22 cellular contexts compared by ENCODE assay signal in genomic region chr16:52543654-52544053, GRCh38. TPM values are rescaled to one million over a fixed set of nuclear protein-coding genes. Genes with fewer than 3 reads are reported as not detected.
DNase-seq lines count a peak whose midpoint lies in the region; ATAC-seq and TF ChIP-seq lines count a peak whose summit lies in the region.
"Had no signal": no experiment of that assay in that cellular context is flagged by ENCODE, and none has a peak within 500 bp of the region (broad histone marks: within the 10 kb centered on the region; RNA-seq: fewer than 3 reads in every experiment).

No MANE protein-coding gene starts in this region.

- DNase-seq in GM23338 (ENCODE audit: low spot score) (no peak), left lobe of liver (ENCODE audit: low spot score) (no peak), progenitor cell of endocrine pancreas (ENCODE audit: low spot score, unreplicated experiment) (no peak), mucosa of gallbladder (ENCODE audit: low spot score) (no peak), DMS153 (lab: John Stamatoyannopoulos, UW) (no peak), NCI-H2029 (lab: John Stamatoyannopoulos, UW) (no peak), putamen (ENCODE audit: low spot score) (no peak)
- DNase-seq: ACHN; CD4-positive, CD25-positive, alpha-beta regulatory T cell; DMS79; NCI-H1092 treated with DMSO at 0.1 percent for 48 hours; NCI-H1694 treated with DMSO at 0.1 percent for 48 hours; NCI-H2171 treated with DMSO at 0.1 percent for 48 hours; NCI-H524; RPMI8226 had no signal

- ATAC-seq in GM23338 = no peak
- peak; percentile 7 for ATAC-seq in left lobe of liver
- ATAC-seq: GM12878, K562 had no signal

- H3K9me2 ChIP-seq in GM23338 (ENCODE audit: insufficient read depth) = 0 out of 2 replicates have a peak, but pooled peaks cover 13% of the 10 kb centered on the region

- H3K36me3 Mint-ChIP-seq in GM23338 (ENCODE audit: low read depth) = peaks cover 13% of the 10 kb centered on the region; the same call in 2 of the 3 replicates
- H3K36me3 Mint-ChIP-seq in brain = peaks cover 28% of the 10 kb centered on the region
- peaks cover 21% of the 10 kb centered on the region for H3K36me3 Mint-ChIP-seq in progenitor cell of endocrine pancreas (ENCODE audit: insufficient read depth)
- H3K36me3 Mint-ChIP-seq: CD4-positive, CD25-positive, alpha-beta regulatory T cell had no signal

- H3K4me3 Mint-ChIP-seq in GM23338 = peak overlapping the region; percentile 22
- peak overlapping the region; percentile 79 to 97 (median 92) for H3K4me3 Mint-ChIP-seq in brain
- peak overlapping the region; percentile 98 for H3K4me3 Mint-ChIP-seq in progenitor cell of endocrine pancreas (ENCODE audit: low read depth)
- H3K4me3 Mint-ChIP-seq: CD4-positive, CD25-positive, alpha-beta regulatory T cell had no signal

- no peak for TF ChIP-seq CTCF in GM23338 (conservative IDR thresholded peaks at IDR 0.05; ENCODE audit: low read depth in 2 of 2)
- TF ChIP-seq CTCF in brain (conservative IDR thresholded peaks at IDR 0.05) = no peak
- TF ChIP-seq CTCF in progenitor cell of endocrine pancreas (IDR thresholded peaks at IDR 0.05; ENCODE audit: unreplicated experiment) = no peak

- peaks cover 6% of the 10 kb centered on the region for H4K20me1 ChIP-seq in GM23338 (replicated peaks; ENCODE audit: insufficient read depth)

- no peaks in the 10 kb centered on the region for H3K36me3 ChIP-seq in GM23338 (ENCODE audit: insufficient read depth)
- H3K36me3 ChIP-seq: SJSA1 had no signal

- peaks cover 34% of the 10 kb centered on the region for H3K4me1 Mint-ChIP-seq in GM23338
- H3K4me1 Mint-ChIP-seq in brain = peaks cover 62% of the 10 kb centered on the region
- peaks cover 46% of the 10 kb centered on the region for H3K4me1 Mint-ChIP-seq in progenitor cell of endocrine pancreas (ENCODE audit: low read depth)

- H3K4me3 ChIP-seq in GM23338 = no peak overlapping the region
- H3K4me3 ChIP-seq: GM12878, K562, SJSA1 had no signal

- H3K27ac Mint-ChIP-seq in GM23338 (no peak overlapping the region), brain (peak overlapping the region; percentile 0 to 91 (median 37)), progenitor cell of endocrine pancreas (no peak overlapping the region)
- H3K27ac Mint-ChIP-seq: CD4-positive, CD25-positive, alpha-beta regulatory T cell had no signal

- H3K9me3 Mint-ChIP-seq in GM23338 (no peaks in the 10 kb centered on the region), brain (no peaks in the 10 kb centered on the region), progenitor cell of endocrine pancreas (ENCODE audit: low read depth) (no peaks in the 10 kb centered on the region)

- H3F3A ChIP-seq in GM23338 (replicated peaks; ENCODE audit: low read depth) = peaks cover 7% of the 10 kb centered on the region; the same call in 1 of the 2 replicates

- H3K27ac ChIP-seq in GM23338 (ENCODE audit: low read depth) = no peak overlapping the region
- H3K27ac ChIP-seq: SJSA1 had no signal

- peaks cover 28% of the 10 kb centered on the region for H3K27me3 ChIP-seq in GM23338 (ENCODE audit: insufficient read depth)

- peak overlapping the region; percentile 98 for H3K4me2 ChIP-seq in GM23338

- H3K79me2 ChIP-seq in GM23338 (replicated peaks; ENCODE audit: insufficient read depth) = peaks cover 76% of the 10 kb centered on the region

- peaks cover 27% of the 10 kb centered on the region for H3K4me1 ChIP-seq in GM23338 (ENCODE audit: insufficient read depth)
- H3K4me1 ChIP-seq: SJSA1 had no signal

- H2AFZ ChIP-seq in GM23338 = no peak overlapping the region

- H3K27me3 Mint-ChIP-seq in GM23338 (ENCODE audit: insufficient read depth, low read depth, poor library complexity) = peaks cover 15% of the 10 kb centered on the region
- peaks cover 12% of the 10 kb centered on the region for H3K27me3 Mint-ChIP-seq in brain
- no peaks in the 10 kb centered on the region for H3K27me3 Mint-ChIP-seq in progenitor cell of endocrine pancreas

TF ChIP-seq in GM23338, 12 proteins besides CTCF, POLR2A, EP300 and RAD21 (continues in another document):
- TF ChIP-seq ZNF462 (CRISPR knock-in tag; IDR thresholded peaks at IDR 0.05) = no peak
- no peak for TF ChIP-seq EZH2phosphoT487 (IDR thresholded peaks at IDR 0.05; ENCODE audit: unreplicated experiment)
- TF ChIP-seq EZH2 (IDR thresholded peaks at IDR 0.05; ENCODE audit: low read depth, unreplicated experiment) = no peak
- TF ChIP-seq ZNF331 (CRISPR knock-in tag; IDR thresholded peaks at IDR 0.05; ENCODE audit: low read depth) = no peak
- no peak for TF ChIP-seq ETS1 (IDR thresholded peaks at IDR 0.05)
- no peak for TF ChIP-seq CREB1 (CRISPR knock-in tag; IDR thresholded peaks at IDR 0.05; ENCODE audit: low read depth)
- TF ChIP-seq POLR2AphosphoS5 (IDR thresholded peaks at IDR 0.05; ENCODE audit: low read depth) = no peak
- TF ChIP-seq STAT1 (IDR thresholded peaks at IDR 0.05; ENCODE audit: unreplicated experiment) = no peak
- no peak for TF ChIP-seq JUNB (IDR thresholded peaks at IDR 0.05; ENCODE audit: unreplicated experiment)
- TF ChIP-seq NANOG (IDR thresholded peaks at IDR 0.05; ENCODE audit: borderline replicate concordance) = no peak

RNA-seq across cellular contexts. Expression of gene TOX3, which starts 3.3 kb away (rescaled TPM):
- 13.7 and 15.6 TPM in 2 replicates for total RNA-seq in GM23338 (2014; rRNA removed; shearing (Covaris generic))
- polyA plus RNA-seq in GM23338 (2016; fragmentation: Nextera tagmentation; extraction: Ambion mirVana) = 9.8 TPM in 2 replicates
- polyA plus RNA-seq in brain (ENCODE audit: insufficient read depth, low read depth, low replicate concordance) = 38.1 TPM
- 1.3 TPM for total RNA-seq in left lobe of liver
- 80.8 and 84.8 TPM in 2 replicates for total RNA-seq in progenitor cell of endocrine pancreas
- 38.8 TPM for total RNA-seq in mucosa of gallbladder
- total RNA-seq: CD4-positive, CD25-positive, alpha-beta regulatory T cell; G401; GM12878; HT1080; K562; OCI-LY7 had no signal
- polyA plus RNA-seq: CD4-positive, CD25-positive, alpha-beta regulatory T cell; GM12878; K562 had no signal

Comparison
In these comparisons a context has a peak if more than half of its experiments do, and no peak if none do; other contexts are left out.
1. H3K27ac Mint-ChIP-seq: peak in brain (5 of 5); none in GM23338 (single experiment) and progenitor cell of endocrine pancreas (single experiment).
2. H3K4me3 Mint-ChIP-seq: peak in every context shown above with its lines; median percentile 98 in progenitor cell of endocrine pancreas; 92 in brain; 22 in GM23338.